ENCODE assay signal across 8 cellular contexts in genomic region chr19:39390460-39390758, GRCh38. TPM values are rescaled to one million over a fixed set of nuclear protein-coding genes. Genes with fewer than 3 reads are reported as not detected.
DNase-seq lines count a peak whose midpoint lies in the region; ATAC-seq and TF ChIP-seq lines count a peak whose summit lies in the region.

No MANE protein-coding gene starts in this region.

- H3K27ac ChIP-seq in psoas muscle: peak overlapping the region; percentile 89

- no peak for TF ChIP-seq CTCF in fibroblast of pulmonary artery (IDR thresholded peaks at IDR 0.05; ENCODE audit: low read length, missing control alignments)
- no peak for TF ChIP-seq CTCF in psoas muscle (IDR thresholded peaks at IDR 0.05)

- ATAC-seq in psoas muscle: no peak
- no peak for ATAC-seq in HG02870 (IDR thresholded peaks at IDR 0.05; ENCODE audit: unreplicated experiment)

- H3K4me3 ChIP-seq in fibroblast of pulmonary artery (replicated peaks; ENCODE audit: low read depth, low read length) (peak overlapping the region; percentile 99), psoas muscle (peak overlapping the region; percentile 77)

- intact Hi-C loops in psoas muscle (cut with DNase I): loop anchor here (2.0 to 5.0 kb wide), 2 partner anchors 44 to 48 kb away; partner anchors contain the start of genes RPS16 (in 1 of the 2) and SAMD4B (in 1 of the 2)

- H3K4me1 ChIP-seq in psoas muscle: peaks cover 18% of the 10 kb centered on the region

- no peaks in the 10 kb centered on the region for H3K9me3 ChIP-seq in psoas muscle

- no peaks in the 10 kb centered on the region for H3K27me3 ChIP-seq in psoas muscle (ENCODE audit: insufficient read depth in 3 of 3, low read length in 2 of 3)

- H3K36me3 ChIP-seq in psoas muscle (ENCODE audit: insufficient read depth in 1 of 2, low read depth in 1 of 2): peaks cover 0 to 70% of the 10 kb centered on the region in 2 donors

- 0 to 1% (median 0%) methylated on average over 9 to 11 of the region's 11 CpGs for WGBS in psoas muscle, 3 donors

- DNase-seq in activated T-cell treated with anti-CD3 and anti-CD28 coated beads for 1 hour (ENCODE audit: low read depth) (peak; percentile 64), activated T-cell treated with anti-CD3 and anti-CD28 coated beads for 4 hours (peak; percentile 79), fibroblast of pulmonary artery (ENCODE audit: low read depth) (no peak), psoas muscle (no peak), EL (no peak), NCI-H1105 (lab: John Stamatoyannopoulos, UW) (no peak)
- no peak for DNase-seq in activated T-cell treated with anti-CD3 and anti-CD28 coated beads, Interleukin-2, amount 50 U/mL, for 48 hours

RNA-seq across cellular contexts. Expression of gene PAF1, which starts 0.5 kb away (rescaled TPM):
- total RNA-seq in psoas muscle: 10 to 100 TPM; 33.7 to 38.0 (median 34.6) TPM
- polyA plus RNA-seq in psoas muscle: 10 to 100 TPM; 34.1 to 58.0 (median 37.6) TPM

RNA-seq across cellular contexts. Expression of gene MED29, which starts 0.8 kb away (rescaled TPM):
- total RNA-seq in psoas muscle: 10 to 100 TPM; 25.0 to 33.6 (median 30.2) TPM
- 10 to 100 TPM; 25.0 to 51.7 (median 26.9) TPM for polyA plus RNA-seq in psoas muscle

RNA-seq across cellular contexts. Expression of gene ZFP36, which starts 16.2 kb away (rescaled TPM):
- total RNA-seq in psoas muscle: 100 to 1,000 TPM in 3 of 4 donors, 10 to 100 TPM in 1; 32.1 to 391 (median 184) TPM
- 100 to 1,000 TPM in 1 of 3 donors, 10 to 100 TPM in 2; 80.8 to 178 (median 83.3) TPM for polyA plus RNA-seq in psoas muscle

RNA-seq across cellular contexts. Expression of gene PLEKHG2, which starts 22.1 kb away (rescaled TPM):
- 1 to 10 TPM; 6.8 to 8.0 (median 7.4) TPM for total RNA-seq in psoas muscle
- 1 to 10 TPM; 2.4 to 3.0 (median 2.7) TPM for polyA plus RNA-seq in psoas muscle

RNA-seq across cellular contexts. Expression of gene RPS16, which starts 45.3 kb away (rescaled TPM):
- total RNA-seq in psoas muscle: 1,000 to 10,000 TPM; 1,186 to 1,958 (median 1,553) TPM
- 1,000 to 10,000 TPM; 2,324 to 3,255 (median 2,994) TPM for polyA plus RNA-seq in psoas muscle

Comparison
In these comparisons a context has a peak if more than half of its experiments do, and no peak if none do; other contexts are left out.
1. DNase-seq: peak in activated T-cell treated with anti-CD3 and anti-CD28 coated beads for 1 hour (single experiment) and activated T-cell treated with anti-CD3 and anti-CD28 coated beads for 4 hours (single experiment); none in activated T-cell treated with anti-CD3 and anti-CD28 coated beads, Interleukin-2, amount 50 U/mL, for 48 hours (0 of 2), fibroblast of pulmonary artery (single experiment), psoas muscle (0 of 2), EL (single experiment) and NCI-H1105 (single experiment).